Comparison of ENCODE assay signal across 14 cellular contexts in genomic region chr1:15958788-15959187, GRCh38. TPM values are rescaled to one million over a fixed set of nuclear protein-coding genes. Genes with fewer than 3 reads are reported as not detected.
DNase-seq lines count a peak whose midpoint lies in the region; ATAC-seq and TF ChIP-seq lines count a peak whose summit lies in the region.
"Had no signal": no experiment of that assay in that cellular context is flagged by ENCODE, and none has a peak within 500 bp of the region (broad histone marks: within the 10 kb centered on the region; RNA-seq: fewer than 3 reads in every experiment).

No MANE protein-coding gene starts in this region.

- no peak for TF ChIP-seq EP300 in SK-N-SH (IDR thresholded peaks at IDR 0.05; ENCODE audit: borderline replicate concordance in 1 of 2, low read depth in 1 of 2, low read length in 1 of 2)

- CTCF ChIA-PET in SK-N-SH (lab: Yijun Ruan, JAX): interaction anchor here (1.0 to 2.0 kb wide), 7 partner anchors 9 to 167 kb away, joined by 3 to 8 read pairs (median 4); partner anchors contain the start of gene ZBTB17

- peaks cover 4 to 5% of the 10 kb centered on the region in 2 experiments for H3K36me3 ChIP-seq in SK-N-SH (replicated peaks in 1 of 2; ENCODE audit: control insufficient read depth in 1 of 2, insufficient read depth in 2 of 2, low read length in 1 of 2)
- H3K36me3 ChIP-seq: brain microvascular endothelial cell had no signal

- H2AFZ ChIP-seq in SK-N-SH (ENCODE audit: low read depth): no peak overlapping the region

- peaks cover 98% of the 10 kb centered on the region for H3K79me2 ChIP-seq in SK-N-SH (ENCODE audit: insufficient read depth)

- H3K27me3 Mint-ChIP-seq in activated T-cell treated with anti-CD3 and anti-CD28 coated beads, Interleukin-2, amount 50 U/mL, for 24 hours: no peaks in the 10 kb centered on the region
- H3K27me3 Mint-ChIP-seq in stimulated activated naive B cell treated with anti-CD40 and anti-IgM and Interleukin-4, amounts not matched to agents 10 μg/mL and 1 μg/mL and 100 μg/mL, for 72 hours: no peaks in the 10 kb centered on the region

- peak overlapping the region; percentile 33; the same call in 1 of the 2 replicates for H3K4me2 ChIP-seq in SK-N-SH

- peak overlapping the region; percentile 94 for H3K27ac Mint-ChIP-seq in activated T-cell treated with anti-CD3 and anti-CD28 coated beads, Interleukin-2, amount 50 U/mL, for 24 hours
- peak overlapping the region; percentile 85 for H3K27ac Mint-ChIP-seq in stimulated activated naive B cell treated with anti-CD40 and anti-IgM and Interleukin-4, amounts not matched to agents 10 μg/mL and 1 μg/mL and 100 μg/mL, for 72 hours

- TF ChIP-seq CTCF in SK-N-SH (IDR thresholded peaks at IDR 0.05) (peak; percentile 28), epithelial cell of esophagus (IDR thresholded peaks at IDR 0.05; ENCODE audit: insufficient read depth, low read depth, low read length, missing control alignments) (peak; percentile 10)

- H3K9ac ChIP-seq in SK-N-SH: peak overlapping the region; percentile 28; the same call in 1 of the 2 replicates

- H3F3A ChIP-seq in SK-N-SH (replicated peaks; ENCODE audit: insufficient read depth): peaks cover 45% of the 10 kb centered on the region

- peak; percentile 50 for TF ChIP-seq RAD21 in SK-N-SH (IDR thresholded peaks at IDR 0.05; ENCODE audit: low read length)

- H3K9me3 Mint-ChIP-seq in activated T-cell treated with anti-CD3 and anti-CD28 coated beads, Interleukin-2, amount 50 U/mL, for 24 hours: no peaks in the 10 kb centered on the region
- no peaks in the 10 kb centered on the region for H3K9me3 Mint-ChIP-seq in stimulated activated naive B cell treated with anti-CD40 and anti-IgM and Interleukin-4, amounts not matched to agents 10 μg/mL and 1 μg/mL and 100 μg/mL, for 72 hours

- no peaks in the 10 kb centered on the region for H3K27me3 ChIP-seq in SK-N-SH (ENCODE audit: insufficient read depth)
- H3K27me3 ChIP-seq: brain microvascular endothelial cell had no signal

- H3K36me3 Mint-ChIP-seq in activated T-cell treated with anti-CD3 and anti-CD28 coated beads, Interleukin-2, amount 50 U/mL, for 24 hours (ENCODE audit: low read depth): peaks cover 79% of the 10 kb centered on the region
- peaks cover 35 to 51% of the 10 kb centered on the region in 2 donors for H3K36me3 Mint-ChIP-seq in stimulated activated naive B cell treated with anti-CD40 and anti-IgM and Interleukin-4, amounts not matched to agents 10 μg/mL and 1 μg/mL and 100 μg/mL, for 72 hours

- peak overlapping the region; percentile 39 for H3K4me3 Mint-ChIP-seq in activated T-cell treated with anti-CD3 and anti-CD28 coated beads, Interleukin-2, amount 50 U/mL, for 24 hours
- peak overlapping the region in 1 of 2 donors; percentile 16 for H3K4me3 Mint-ChIP-seq in stimulated activated naive B cell treated with anti-CD40 and anti-IgM and Interleukin-4, amounts not matched to agents 10 μg/mL and 1 μg/mL and 100 μg/mL, for 72 hours

- DNase-seq in activated T-cell treated with anti-CD3 and anti-CD28 coated beads, Interleukin-2, amount 50 U/mL, for 24 hours: no peak
- no peak for DNase-seq in activated T-cell treated with anti-CD3 and anti-CD28 coated beads for 4 hours
- DNase-seq in SK-N-SH: peak; percentile 31
- no peak for DNase-seq in epithelial cell of esophagus (ENCODE audit: low read depth)
- DNase-seq in stimulated activated naive B cell treated with anti-CD40 and anti-IgM and Interleukin-4, amounts not matched to agents 10 μg/mL and 1 μg/mL and 100 μg/mL, for 72 hours: no peak
- DNase-seq in glomerular visceral epithelial cell (ENCODE audit: extremely low spot score): no peak
- DNase-seq in NCI-H1930 (lab: John Stamatoyannopoulos, UW): no peak
- DNase-seq: activated CD4-positive, alpha-beta T cell treated with anti-CD3 and anti-CD28 coated beads, Interleukin-2, amount 50 U/mL, for 1 hour; brain microvascular endothelial cell; HCEC 1CT; kidney glomerular epithelial cell; nucleus accumbens; stimulated activated naive CD4-positive, alpha-beta T cell had no signal

- no peak for ATAC-seq in stimulated activated naive B cell treated with anti-CD40 and anti-IgM and Interleukin-4, amounts not matched to agents 10 μg/mL and 1 μg/mL and 100 μg/mL, for 72 hours (replicated peaks)
- ATAC-seq in GM21360 (IDR thresholded peaks at IDR 0.05; ENCODE audit: unreplicated experiment): no peak

- H3K4me1 Mint-ChIP-seq in activated T-cell treated with anti-CD3 and anti-CD28 coated beads, Interleukin-2, amount 50 U/mL, for 24 hours (ENCODE audit: low read depth): peaks cover 92% of the 10 kb centered on the region
- peaks cover 60 to 93% of the 10 kb centered on the region in 2 donors for H3K4me1 Mint-ChIP-seq in stimulated activated naive B cell treated with anti-CD40 and anti-IgM and Interleukin-4, amounts not matched to agents 10 μg/mL and 1 μg/mL and 100 μg/mL, for 72 hours

- H3K9me2 ChIP-seq in SK-N-SH: no peaks in the 10 kb centered on the region

- H4K20me1 ChIP-seq in SK-N-SH (ENCODE audit: insufficient read depth): 0 out of 2 replicates have a peak, but pooled peaks cover 6% of the 10 kb centered on the region

- POLR2A ChIA-PET in SK-N-SH (lab: Yijun Ruan, JAX): no interaction called here

- H3K9me3 ChIP-seq in SK-N-SH: no peaks in the 10 kb centered on the region

- H3K4me3 ChIP-seq in SK-N-SH (ENCODE audit: low read depth in 2 of 2, low read length in 1 of 2): no peak overlapping the region
- no peak overlapping the region for H3K4me3 ChIP-seq in epithelial cell of esophagus (ENCODE audit: low read length)

- H3K4me1 ChIP-seq in SK-N-SH (ENCODE audit: control insufficient read depth in 1 of 2, insufficient read depth in 2 of 2, low read depth in 1 of 2, low read length in 1 of 2): peaks cover 28 to 52% of the 10 kb centered on the region in 2 experiments

- peak overlapping the region in 1 of 2 experiments; percentile 40; a peak in 1 of 4 replicates for H3K27ac ChIP-seq in SK-N-SH (ENCODE audit: low read depth in 2 of 2, low read length in 1 of 2)
- H3K27ac ChIP-seq: brain microvascular endothelial cell had no signal

TF ChIP-seq in SK-N-SH, 30 proteins besides CTCF, POLR2A, EP300 and RAD21 (continues in another document):
- TF ChIP-seq IRF3 (IDR thresholded peaks at IDR 0.05; ENCODE audit: low read depth, low read length): no peak
- no peak for TF ChIP-seq POLR2AphosphoS5 (IDR thresholded peaks at IDR 0.05; ENCODE audit: low read depth, low read length)
- no peak for TF ChIP-seq CHD2 (IDR thresholded peaks at IDR 0.05; ENCODE audit: low read length, partially characterized antibody)
- TF ChIP-seq PBX3 (IDR thresholded peaks at IDR 0.05): no peak
- no peak for TF ChIP-seq ZBTB33 (IDR thresholded peaks at IDR 0.05; ENCODE audit: borderline replicate concordance, low read depth)
- TF ChIP-seq FOXM1 (IDR thresholded peaks at IDR 0.05; ENCODE audit: low read depth): no peak
- TF ChIP-seq MXI1 (IDR thresholded peaks at IDR 0.05; ENCODE audit: low read depth, low read length): no peak
- TF ChIP-seq TEAD4 (IDR thresholded peaks at IDR 0.05; ENCODE audit: borderline replicate concordance, insufficient read depth): no peak
- no peak for TF ChIP-seq USF1 (IDR thresholded peaks at IDR 0.05; ENCODE audit: borderline replicate concordance, low read depth)

RNA-seq across cellular contexts. Expression of gene ZBTB17, which starts 17.1 kb away (rescaled TPM):
- 54.1 and 56.4 TPM in 2 replicates for polyA plus RNA-seq in SK-N-SH (2012; rRNA removed)
- 13.7 and 23.4 TPM in 2 replicates for polyA plus RNA-seq in SK-N-SH (2012; cell fraction: cytosol; rRNA removed)
- 205 and 268 TPM in 2 replicates for polyA plus RNA-seq in SK-N-SH (2012; cell fraction: nucleus; rRNA removed)

RNA-seq across cellular contexts. Expression of gene SRARP, which starts 45.2 kb away (rescaled TPM):
- not detected in 2 replicates for polyA plus RNA-seq in SK-N-SH (2012; rRNA removed)
- polyA plus RNA-seq in SK-N-SH (2012; cell fraction: cytosol; rRNA removed): not detected in 2 replicates
- polyA plus RNA-seq in SK-N-SH (2012; cell fraction: nucleus; rRNA removed): not detected in 2 replicates

RNA-seq across cellular contexts. Expression of gene HSPB7, which starts 59.1 kb away (rescaled TPM):
- polyA plus RNA-seq in SK-N-SH (2012; rRNA removed): 0.05 and 0.23 TPM in 2 replicates
- polyA plus RNA-seq in SK-N-SH (2012; cell fraction: cytosol; rRNA removed): 0.03 and 0.08 TPM in 2 replicates
- polyA plus RNA-seq in SK-N-SH (2012; cell fraction: nucleus; rRNA removed): 0.06 and 0.11 TPM in 2 replicates
